Comparison of ENCODE assay signal across 1 cellular context in genomic region chr9:37372839-37373238, GRCh38.
TF ChIP-seq lines count a peak whose summit lies in the region.

No MANE protein-coding gene starts in this region.

TF ChIP-seq in HepG2, 621 proteins besides CTCF, POLR2A, EP300 and RAD21:
- TF ChIP-seq LCORL (IDR thresholded peaks at IDR 0.05) (peak; percentile 88), LCORL (CRISPR knock-in tag; IDR thresholded peaks at IDR 0.05) (no peak), CHD4 (IDR thresholded peaks at IDR 0.05; ENCODE audit: borderline replicate concordance, low read length) (no peak)
